In the genomic region with DNA sequence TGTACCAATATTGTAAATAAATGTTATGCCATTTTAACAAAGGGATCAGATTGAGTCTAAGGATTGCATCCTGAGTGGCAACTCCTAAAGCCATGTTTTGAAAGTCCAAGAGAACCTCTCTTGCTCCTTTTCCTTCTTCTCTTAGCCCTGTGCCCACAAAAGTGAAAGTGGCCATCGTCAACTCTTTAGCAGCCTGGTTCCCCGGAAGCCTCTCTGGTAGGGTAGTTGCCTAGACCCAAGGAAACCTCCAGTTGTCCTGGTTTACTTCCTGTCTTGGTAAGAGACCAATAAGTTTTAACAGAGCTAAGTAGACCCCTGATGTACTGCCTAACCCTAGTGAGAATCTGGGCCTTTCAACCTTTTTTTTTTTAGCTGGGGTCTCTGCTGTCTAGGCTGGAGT, we compare ENCODE assay signal across 18 cellular contexts. TPM values are rescaled to one million over a fixed set of nuclear protein-coding genes. Genes with fewer than 3 reads are reported as not detected.
DNase-seq lines count a peak whose midpoint lies in the region; ATAC-seq and TF ChIP-seq lines count a peak whose summit lies in the region.
"Had no signal": no experiment of that assay in that cellular context is flagged by ENCODE, and none has a peak within 500 bp of the region (broad histone marks: within the 10 kb centered on the region; RNA-seq: fewer than 3 reads in every experiment).

No MANE protein-coding gene starts in this region.

- H3K4me3 Mint-ChIP-seq in CD4-positive, CD25-positive, alpha-beta regulatory T cell = peak overlapping the region in 3 of 4 donors; percentile 1 to 61 (median 20)
- peak overlapping the region; percentile 56 for H3K4me3 Mint-ChIP-seq in activated CD8-positive, alpha-beta T cell treated with anti-CD3 and anti-CD28 coated beads, Interleukin-2, amount 10 ng/mL, durations not matched to agents 7 days and 5 days
- no peak overlapping the region for H3K4me3 Mint-ChIP-seq in chondrocyte (ENCODE audit: unreplicated experiment)
- H3K4me3 Mint-ChIP-seq: endodermal cell had no signal

- H3K27me3 ChIP-seq in CD4-positive, CD25-positive, alpha-beta regulatory T cell (ENCODE audit: control insufficient read depth, insufficient read depth, low read length) = no peaks in the 10 kb centered on the region
- no peaks in the 10 kb centered on the region for H3K27me3 ChIP-seq in mucosa of rectum (ENCODE audit: control insufficient read depth in 2 of 2, insufficient read depth in 2 of 2, low read length in 2 of 2)
- H3K27me3 ChIP-seq: brain microvascular endothelial cell had no signal

- peak overlapping the region; percentile 19 for H3K27ac ChIP-seq in CD4-positive, CD25-positive, alpha-beta regulatory T cell (ENCODE audit: insufficient read depth, low read length, poor library complexity, severe bottlenecking)
- H3K27ac ChIP-seq in mucosa of rectum (ENCODE audit: low read depth in 2 of 2, low read length in 2 of 2) = peak overlapping the region; percentile 74 to 82
- H3K27ac ChIP-seq: brain microvascular endothelial cell, HL-60 had no signal

- peak overlapping the region in 1 of 2 donors; percentile 33 for H3K9ac ChIP-seq in mucosa of rectum (ENCODE audit: low read depth in 1 of 2, low read length in 2 of 2)

- peak in 1 of 3 donors; percentile 54 for DNase-seq in CD4-positive, CD25-positive, alpha-beta regulatory T cell
- peak; percentile 43 for DNase-seq in activated CD8-positive, alpha-beta T cell treated with anti-CD3 and anti-CD28 coated beads, Interleukin-2, amount 10 ng/mL, durations not matched to agents 7 days and 5 days
- DNase-seq in effector CD4-positive, alpha-beta T cell = no peak
- DNase-seq in NCI-H2227 treated with DMSO at 0.1 percent for 48 hours (lab: John Stamatoyannopoulos, UW) (no peak), chondrocyte (ENCODE audit: low spot score) (no peak), NOMO-1 (lab: John Stamatoyannopoulos, UW; ENCODE audit: unreplicated experiment in 2 of 2) (no peak)
- DNase-seq: activated effector memory CD4-positive, alpha-beta T cell treated with Interleukin-2 at 50 U/mL for 16 hours; brain microvascular endothelial cell; endodermal cell; Kasumi-1; mesenchymal stem cell; NCI-H524 treated with DMSO at 0.1 percent for 48 hours had no signal

- H3K36me3 Mint-ChIP-seq in CD4-positive, CD25-positive, alpha-beta regulatory T cell = peaks cover 44% of the 10 kb centered on the region
- H3K36me3 Mint-ChIP-seq in activated CD8-positive, alpha-beta T cell treated with anti-CD3 and anti-CD28 coated beads, Interleukin-2, amount 10 ng/mL, durations not matched to agents 7 days and 5 days (ENCODE audit: low read depth) = peaks cover 46% of the 10 kb centered on the region
- peaks cover 32% of the 10 kb centered on the region for H3K36me3 Mint-ChIP-seq in chondrocyte (ENCODE audit: low read depth)

- no peak for TF ChIP-seq CTCF in chondrocyte (IDR thresholded peaks at IDR 0.05)

- H3K9me3 Mint-ChIP-seq in CD4-positive, CD25-positive, alpha-beta regulatory T cell = no peaks in the 10 kb centered on the region
- no peaks in the 10 kb centered on the region for H3K9me3 Mint-ChIP-seq in activated CD8-positive, alpha-beta T cell treated with anti-CD3 and anti-CD28 coated beads, Interleukin-2, amount 10 ng/mL, durations not matched to agents 7 days and 5 days (ENCODE audit: insufficient read depth)
- no peaks in the 10 kb centered on the region for H3K9me3 Mint-ChIP-seq in chondrocyte (ENCODE audit: low read depth)
- H3K9me3 Mint-ChIP-seq: endodermal cell had no signal

- peaks cover 4 to 25% (median 18%) of the 10 kb centered on the region in 4 donors for H3K4me1 Mint-ChIP-seq in CD4-positive, CD25-positive, alpha-beta regulatory T cell
- peaks cover 25% of the 10 kb centered on the region for H3K4me1 Mint-ChIP-seq in activated CD8-positive, alpha-beta T cell treated with anti-CD3 and anti-CD28 coated beads, Interleukin-2, amount 10 ng/mL, durations not matched to agents 7 days and 5 days (ENCODE audit: low read depth)
- no peaks in the 10 kb centered on the region for H3K4me1 Mint-ChIP-seq in chondrocyte (ENCODE audit: low read depth)

- H3K27ac Mint-ChIP-seq in CD4-positive, CD25-positive, alpha-beta regulatory T cell = peak overlapping the region; percentile 42 to 82 (median 66)
- peak overlapping the region; percentile 46 for H3K27ac Mint-ChIP-seq in activated CD8-positive, alpha-beta T cell treated with anti-CD3 and anti-CD28 coated beads, Interleukin-2, amount 10 ng/mL, durations not matched to agents 7 days and 5 days
- H3K27ac Mint-ChIP-seq in chondrocyte (ENCODE audit: unreplicated experiment) = no peak overlapping the region
- H3K27ac Mint-ChIP-seq: endodermal cell had no signal

- H3K9me3 ChIP-seq in CD4-positive, CD25-positive, alpha-beta regulatory T cell (ENCODE audit: control insufficient read depth in 2 of 2, low read length in 2 of 2) = no peaks in the 10 kb centered on the region
- no peaks in the 10 kb centered on the region for H3K9me3 ChIP-seq in mucosa of rectum (ENCODE audit: control insufficient read depth in 2 of 2, low read length in 2 of 2)

- H3K4me3 ChIP-seq in CD4-positive, CD25-positive, alpha-beta regulatory T cell (ENCODE audit: low read depth, low read length) = peak overlapping the region; percentile 56
- peak overlapping the region in 1 of 2 donors; percentile 32 for H3K4me3 ChIP-seq in mucosa of rectum (ENCODE audit: low read length in 2 of 2)

- peaks cover 15% of the 10 kb centered on the region for H3K4me1 ChIP-seq in CD4-positive, CD25-positive, alpha-beta regulatory T cell (ENCODE audit: control insufficient read depth, insufficient read depth, low read length, poor library complexity, severe bottlenecking)
- peaks cover 30 to 48% of the 10 kb centered on the region in 2 donors for H3K4me1 ChIP-seq in mucosa of rectum (ENCODE audit: control insufficient read depth in 2 of 2, insufficient read depth in 2 of 2, low read length in 2 of 2)

- CTCF ChIA-PET in activated CD8-positive, alpha-beta T cell treated with anti-CD3 and anti-CD28 coated beads, Interleukin-2, amount 10 ng/mL, durations not matched to agents 7 days and 5 days (lab: Charles Lee) = interaction anchor here (0.8 to 3.4 kb wide), 3 partner anchors 18 to 72 kb away, joined by 3 to 12 read pairs (median 3); no protein-coding TSS in a partner anchor

- ATAC-seq in CD4-positive, CD25-positive, alpha-beta regulatory T cell (ENCODE audit: low read depth in 2 of 2) = peak; percentile 35 to 57
- ATAC-seq in GM21723 (IDR thresholded peaks at IDR 0.05; ENCODE audit: unreplicated experiment) = peak; percentile 12
- peak; percentile 49 for ATAC-seq in activated CD8-positive, alpha-beta T cell treated with anti-CD3 and anti-CD28 coated beads, Interleukin-2, amount 10 ng/mL, durations not matched to agents 7 days and 5 days
- ATAC-seq: HCT116, Panc1 had no signal

- peaks cover 28% of the 10 kb centered on the region for H3K36me3 ChIP-seq in CD4-positive, CD25-positive, alpha-beta regulatory T cell (ENCODE audit: control insufficient read depth, insufficient read depth, low read length)
- peaks cover 8 to 28% of the 10 kb centered on the region in 2 donors for H3K36me3 ChIP-seq in mucosa of rectum (ENCODE audit: control insufficient read depth in 2 of 2, insufficient read depth in 2 of 2, low read length in 2 of 2)

- H3K27me3 Mint-ChIP-seq in CD4-positive, CD25-positive, alpha-beta regulatory T cell = no peaks in the 10 kb centered on the region
- peaks cover 4% of the 10 kb centered on the region for H3K27me3 Mint-ChIP-seq in activated CD8-positive, alpha-beta T cell treated with anti-CD3 and anti-CD28 coated beads, Interleukin-2, amount 10 ng/mL, durations not matched to agents 7 days and 5 days (ENCODE audit: low read depth)
- no peaks in the 10 kb centered on the region for H3K27me3 Mint-ChIP-seq in chondrocyte (ENCODE audit: low read depth)

- POLR2A ChIA-PET in activated CD8-positive, alpha-beta T cell treated with anti-CD3 and anti-CD28 coated beads, Interleukin-2, amount 10 ng/mL, durations not matched to agents 7 days and 5 days (lab: Charles Lee) = interaction anchor here (0.5 to 1.0 kb wide), 3 partner anchors 9 to 1446 kb away, joined by 3 read pairs; a partner anchor contains a TSS

RNA-seq across cellular contexts. Expression of a gene that starts 10.2 kb away (rescaled TPM):
- not detected for total RNA-seq in CD4-positive, CD25-positive, alpha-beta regulatory T cell
- polyA plus RNA-seq in CD4-positive, CD25-positive, alpha-beta regulatory T cell = not detected
- total RNA-seq in activated CD8-positive, alpha-beta T cell treated with anti-CD3 and anti-CD28 coated beads, Interleukin-2, amount 10 ng/mL, durations not matched to agents 7 days and 5 days = under 1 TPM; 0.24 to 0.29 TPM
- 0.32 to 0.36 TPM in 2 of 3 replicates, not detected in the other for total RNA-seq in chondrocyte
- total RNA-seq: skeletal muscle tissue had no signal

RNA-seq across cellular contexts. Expression of a gene that starts 30.1 kb away (rescaled TPM):
- 2.0 TPM for total RNA-seq in CD4-positive, CD25-positive, alpha-beta regulatory T cell
- under 1 TPM; 0.17 to 0.59 (median 0.38) TPM for polyA plus RNA-seq in CD4-positive, CD25-positive, alpha-beta regulatory T cell
- under 1 TPM; 0.21 TPM for total RNA-seq in activated CD8-positive, alpha-beta T cell treated with anti-CD3 and anti-CD28 coated beads, Interleukin-2, amount 10 ng/mL, durations not matched to agents 7 days and 5 days
- total RNA-seq in chondrocyte = 0.73 to 1.4 TPM (median 1.0 TPM) in 3 replicates
